ENCODE assay signal across 27 cellular contexts in the genomic region with DNA sequence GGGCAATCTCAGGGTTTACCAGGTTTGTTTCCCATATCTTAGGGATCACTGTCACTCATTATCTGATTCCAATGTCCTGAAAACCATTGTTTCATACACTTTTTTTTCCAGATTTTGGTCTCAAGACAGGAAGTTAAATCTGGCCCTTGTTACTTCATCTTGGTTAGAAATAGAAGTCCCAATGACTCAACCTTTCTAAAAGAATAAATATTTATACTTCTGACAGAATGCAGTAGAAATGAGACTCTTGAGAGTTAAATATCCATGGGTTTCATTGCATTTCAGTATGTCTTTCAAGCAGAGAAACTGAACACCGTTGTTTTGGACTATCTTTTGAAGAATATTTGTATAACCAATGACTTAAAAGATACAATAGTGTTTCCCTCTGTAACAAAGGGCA. TPM values are rescaled to one million over a fixed set of nuclear protein-coding genes. Genes with fewer than 3 reads are reported as not detected.
DNase-seq lines count a peak whose midpoint lies in the region; ATAC-seq and TF ChIP-seq lines count a peak whose summit lies in the region.
"Had no signal": no experiment of that assay in that cellular context is flagged by ENCODE, and none has a peak within 500 bp of the region (broad histone marks: within the 10 kb centered on the region; RNA-seq: fewer than 3 reads in every experiment).

No MANE protein-coding gene starts in this region.

- no peaks in the 10 kb centered on the region for H3K79me1 ChIP-seq in mesendoderm (ENCODE audit: low read length)

- H2BK120ac ChIP-seq in mesendoderm (ENCODE audit: low read depth, low read length) = no peak overlapping the region

- no peak overlapping the region for H2AFZ ChIP-seq in fibroblast of lung (ENCODE audit: low read length)

- H3K36me3 ChIP-seq in fibroblast of lung (ENCODE audit: control insufficient read depth, insufficient read depth, low read length) (no peaks in the 10 kb centered on the region), mesendoderm (ENCODE audit: control insufficient read depth, insufficient read depth, low read length) (no peaks in the 10 kb centered on the region)
- H3K36me3 ChIP-seq: esophagus muscularis mucosa had no signal

- no peaks in the 10 kb centered on the region for H3K9me3 ChIP-seq in fibroblast of lung (ENCODE audit: control insufficient read depth, insufficient read depth, low read depth, low read length)

- no peak overlapping the region for H2BK5ac ChIP-seq in mesendoderm (ENCODE audit: low read length)

- DNase-seq in DMS53 (lab: John Stamatoyannopoulos, UW) (peak; percentile 28), fibroblast of lung (ENCODE audit: low read depth in 2 of 2) (peak; percentile 62 to 80), skeletal muscle cell (ENCODE audit: low read depth) (peak; percentile 24), mesendoderm (no peak), cerebellar nuclear complex (lab: John Stamatoyannopoulos, UW) (no peak), medulla oblongata (ENCODE audit: extremely low spot score) (no peak)
- DNase-seq: ACHN; activated CD4-positive, alpha-beta T cell treated with anti-CD3 and anti-CD28 coated beads for 1 hour; activated CD8-positive, alpha-beta memory T cell treated with anti-CD3 and anti-CD28 coated beads for 24 hours; activated naive CD4-positive, alpha-beta T cell; activated T-cell treated with anti-CD3 and anti-CD28 coated beads, Interleukin-2, amount 50 U/mL, for 24 hours; CD4-positive, CD25-positive, alpha-beta regulatory T cell; effector memory CD8-positive, alpha-beta T cell; GF-D8; head of caudate nucleus; HFFc6; Karpas-422; NCI-H187; NCI-H2227 treated with DMSO at 0.1 percent for 48 hours; posterior cingulate gyrus; SW 1271 had no signal

- H3K27me3 ChIP-seq in fibroblast of lung (ENCODE audit: control insufficient read depth, insufficient read depth, low read length) (no peaks in the 10 kb centered on the region), mesendoderm (ENCODE audit: insufficient read depth, low read length, poor library complexity) (no peaks in the 10 kb centered on the region)
- H3K27me3 ChIP-seq: esophagus muscularis mucosa had no signal

- H3K79me2 ChIP-seq in fibroblast of lung (ENCODE audit: control insufficient read depth, insufficient read depth, low read length) = no peaks in the 10 kb centered on the region
- no peaks in the 10 kb centered on the region for H3K79me2 ChIP-seq in mesendoderm (ENCODE audit: control insufficient read depth, insufficient read depth, low read length)

- H3K23ac ChIP-seq in mesendoderm (ENCODE audit: low read length) = no peak overlapping the region

- H4K20me1 ChIP-seq in fibroblast of lung (ENCODE audit: control insufficient read depth, extremely low read depth, insufficient read depth, low read length) = no peaks in the 10 kb centered on the region

- H3K27ac ChIP-seq in fibroblast of lung (ENCODE audit: insufficient read depth, low read length) = no peak overlapping the region
- no peak overlapping the region for H3K27ac ChIP-seq in mesendoderm (ENCODE audit: low read depth, low read length)
- H3K27ac ChIP-seq: esophagus muscularis mucosa had no signal

- H3K56ac ChIP-seq in mesendoderm (ENCODE audit: low read length) = no peak overlapping the region

- no peak overlapping the region for H3K18ac ChIP-seq in mesendoderm (ENCODE audit: low read length)

- ATAC-seq in SK-N-SH treated with all-trans-retinoic acid at 6 μM for 48 hours (peak; percentile 55; the same call in 2 of the 3 replicates), HG03354 (IDR thresholded peaks at IDR 0.05; ENCODE audit: poor library complexity, severe bottlenecking, unreplicated experiment) (no peak)
- ATAC-seq: effector memory CD8-positive, alpha-beta T cell; left lobe of liver; natural killer cell treated with Interleukin-12 subunit alpha and Interleukin-12 subunit beta and Interleukin-15 and Interleukin-18, amount 100 ng/mL, for 72 hours; sciatic nerve had no signal

- H3K4me1 ChIP-seq in fibroblast of lung (ENCODE audit: control insufficient read depth, extremely low read depth, insufficient read depth, low read length) (peaks cover 2% of the 10 kb centered on the region), mesendoderm (ENCODE audit: control insufficient read depth, low read depth, low read length) (no peaks in the 10 kb centered on the region)

- H4K8ac ChIP-seq in mesendoderm (ENCODE audit: low read depth, low read length) = no peak overlapping the region

- H4K5ac ChIP-seq in mesendoderm (ENCODE audit: low read length) = no peak overlapping the region

- no peak overlapping the region for H2AK5ac ChIP-seq in mesendoderm (ENCODE audit: low read length)

- no peak overlapping the region for H3K9ac ChIP-seq in fibroblast of lung (ENCODE audit: insufficient read depth, low read length)
- H3K9ac ChIP-seq in mesendoderm (ENCODE audit: low read length) = no peak overlapping the region

- H3K4me3 ChIP-seq in fibroblast of lung (replicated peaks in 1 of 4; ENCODE audit: control extremely low read depth in 1 of 4, insufficient read depth in 1 of 4, low read depth in 3 of 4, low read length in 4 of 4) (no peak overlapping the region), skeletal muscle cell (ENCODE audit: low read depth, low read length) (no peak overlapping the region), mesendoderm (ENCODE audit: low read length) (no peak overlapping the region)
- H3K4me3 ChIP-seq: esophagus muscularis mucosa had no signal

- no peak for TF ChIP-seq CTCF in fibroblast of lung (conservative IDR thresholded peaks at IDR 0.05 in 1 of 2, IDR thresholded peaks at IDR 0.05 in 1 of 2; ENCODE audit: low read depth in 1 of 2, low read length in 2 of 2)

- no peak overlapping the region for H3K4me2 ChIP-seq in fibroblast of lung (ENCODE audit: extremely low read depth, insufficient read depth, low read length)
- H3K4me2 ChIP-seq in mesendoderm (ENCODE audit: low read length) = no peak overlapping the region

- WGBS in mesendoderm (ENCODE audit: extremely low coverage, insufficient coverage, low lambda C conversion rate) = no CpG with 5 or more reads among the region's 1 CpG

- H2BK15ac ChIP-seq in mesendoderm (replicated peaks; ENCODE audit: low read depth) = no peak overlapping the region

- H3K4ac ChIP-seq in mesendoderm (ENCODE audit: low read depth, low read length) = no peak overlapping the region

TF ChIP-seq in SK-N-SH treated with all-trans-retinoic acid at 6 μM for 48 hours, 23 proteins besides CTCF, POLR2A, EP300 and RAD21:
- TF ChIP-seq ZNF8 (CRISPR knock-in tag; IDR thresholded peaks at IDR 0.05) (no peak), GLIS3 (CRISPR knock-in tag; IDR thresholded peaks at IDR 0.05) (no peak), ZC3H10 (CRISPR knock-in tag; IDR thresholded peaks at IDR 0.05) (no peak), TCF4 (CRISPR knock-in tag; IDR thresholded peaks at IDR 0.05; ENCODE audit: borderline replicate concordance) (no peak), ZFP30 (CRISPR knock-in tag; IDR thresholded peaks at IDR 0.05) (no peak), RARB (CRISPR knock-in tag; IDR thresholded peaks at IDR 0.05) (no peak), ISL1 (CRISPR knock-in tag; IDR thresholded peaks at IDR 0.05) (no peak), ESRRG (CRISPR knock-in tag; IDR thresholded peaks at IDR 0.05) (no peak), ARNTL (CRISPR knock-in tag; IDR thresholded peaks at IDR 0.05; ENCODE audit: borderline replicate concordance, low read depth) (no peak), OSR1 (CRISPR knock-in tag; IDR thresholded peaks at IDR 0.05) (no peak), ZFP3 (CRISPR knock-in tag; IDR thresholded peaks at IDR 0.05) (no peak)
- TF ChIP-seq, protein P1, sequence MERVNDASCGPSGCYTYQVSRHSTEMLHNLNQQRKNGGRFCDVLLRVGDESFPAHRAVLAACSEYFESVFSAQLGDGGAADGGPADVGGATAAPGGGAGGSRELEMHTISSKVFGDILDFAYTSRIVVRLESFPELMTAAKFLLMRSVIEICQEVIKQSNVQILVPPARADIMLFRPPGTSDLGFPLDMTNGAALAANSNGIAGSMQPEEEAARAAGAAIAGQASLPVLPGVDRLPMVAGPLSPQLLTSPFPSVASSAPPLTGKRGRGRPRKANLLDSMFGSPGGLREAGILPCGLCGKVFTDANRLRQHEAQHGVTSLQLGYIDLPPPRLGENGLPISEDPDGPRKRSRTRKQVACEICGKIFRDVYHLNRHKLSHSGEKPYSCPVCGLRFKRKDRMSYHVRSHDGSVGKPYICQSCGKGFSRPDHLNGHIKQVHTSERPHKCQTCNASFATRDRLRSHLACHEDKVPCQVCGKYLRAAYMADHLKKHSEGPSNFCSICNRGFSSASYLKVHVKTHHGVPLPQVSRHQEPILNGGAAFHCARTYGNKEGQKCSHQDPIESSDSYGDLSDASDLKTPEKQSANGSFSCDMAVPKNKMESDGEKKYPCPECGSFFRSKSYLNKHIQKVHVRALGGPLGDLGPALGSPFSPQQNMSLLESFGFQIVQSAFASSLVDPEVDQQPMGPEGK (CRISPR knock-in tag; IDR thresholded peaks at IDR 0.05; ENCODE audit: borderline replicate concordance) = no peak

RNA-seq across cellular contexts. Expression of gene VCAM1, which starts 19.8 kb away (rescaled TPM):
- 14.9 and 21.8 TPM in 2 replicates for total RNA-seq in fibroblast of lung
- polyA plus RNA-seq in fibroblast of lung = 0.92 and 12.3 TPM in 2 replicates
- 0.45 and 9.6 TPM in 2 replicates for polyA plus RNA-seq in fibroblast of lung (2012)
- 2.3 TPM in 1 of 2 replicates, not detected in the other for polyA minus RNA-seq in fibroblast of lung (ENCODE audit: low replicate concordance)
- polyA plus RNA-seq in mesendoderm (2013, experiment 1 of 2) = 0.01 TPM
- not detected for polyA plus RNA-seq in mesendoderm (2013, experiment 2 of 2)
- total RNA-seq: CD4-positive, CD25-positive, alpha-beta regulatory T cell; HFFc6 had no signal
- polyA plus RNA-seq: CD4-positive, CD25-positive, alpha-beta regulatory T cell had no signal

Comparison
In these comparisons a context has a peak if more than half of its experiments do, and no peak if none do; other contexts are left out.
1. DNase-seq: peak in DMS53 (single experiment), fibroblast of lung (2 of 2) and skeletal muscle cell (single experiment); none in mesendoderm (single experiment), cerebellar nuclear complex (0 of 2) and medulla oblongata (single experiment).